Comparison of ENCODE assay signal across 26 cellular contexts in the genomic region with DNA sequence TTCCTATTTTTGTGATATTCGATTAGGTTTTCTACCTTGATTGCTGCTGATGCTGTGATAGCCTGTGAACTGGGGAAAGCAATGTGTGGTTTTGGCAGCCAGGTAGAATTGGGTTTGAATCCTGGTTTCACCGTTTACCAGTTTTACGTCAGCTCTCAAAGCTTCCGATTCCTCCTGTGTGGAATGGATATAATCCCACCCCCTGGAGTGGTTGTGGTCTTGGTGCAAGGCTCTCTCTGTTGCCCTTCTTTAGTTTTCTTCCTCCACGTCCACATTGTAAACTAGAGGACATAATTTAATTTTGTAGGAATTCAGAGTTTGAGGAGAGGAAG. TPM values are rescaled to one million over a fixed set of nuclear protein-coding genes. Genes with fewer than 3 reads are reported as not detected.
DNase-seq lines count a peak whose midpoint lies in the region; ATAC-seq and TF ChIP-seq lines count a peak whose summit lies in the region.
"Had no signal": no experiment of that assay in that cellular context is flagged by ENCODE, and none has a peak within 500 bp of the region (broad histone marks: within the 10 kb centered on the region; RNA-seq: fewer than 3 reads in every experiment).

No MANE protein-coding gene starts in this region.

- CTCF ChIA-PET in naive thymus-derived CD4-positive, alpha-beta T cell (lab: Charles Lee) = no interaction called here

- no peaks in the 10 kb centered on the region for H3K27me3 Mint-ChIP-seq in neural crest cell (ENCODE audit: low read depth)
- no peaks in the 10 kb centered on the region for H3K27me3 Mint-ChIP-seq in naive thymus-derived CD4-positive, alpha-beta T cell
- H3K27me3 Mint-ChIP-seq: activated B cell treated with CpG ODN at 0.5 μM for 24 hours; activated CD8-positive, alpha-beta T cell treated with anti-CD3 and anti-CD28 coated beads for 36 hours; CD4-positive, CD25-positive, alpha-beta regulatory T cell had no signal

- no peaks in the 10 kb centered on the region for H3K36me3 ChIP-seq in RWPE2 (ENCODE audit: low read depth)
- H3K36me3 ChIP-seq in naive thymus-derived CD4-positive, alpha-beta T cell (ENCODE audit: control insufficient read depth in 2 of 3, insufficient read depth in 3 of 3, low read length in 3 of 3) = no peaks in the 10 kb centered on the region
- H3K36me3 ChIP-seq: heart right ventricle, neutrophil, right atrium auricular region had no signal

- TF ChIP-seq CTCF in RWPE2 (IDR thresholded peaks at IDR 0.05; ENCODE audit: poor library complexity, severe bottlenecking) (no peak), neural crest cell (conservative IDR thresholded peaks at IDR 0.05) (no peak)

- no peaks in the 10 kb centered on the region for H3K9me3 ChIP-seq in RWPE2 (ENCODE audit: severe bottlenecking)
- no peaks in the 10 kb centered on the region for H3K9me3 ChIP-seq in naive thymus-derived CD4-positive, alpha-beta T cell (ENCODE audit: control insufficient read depth in 2 of 3, low read length in 3 of 3)
- H3K9me3 ChIP-seq: neutrophil, right atrium auricular region had no signal

- intact Hi-C loops in naive thymus-derived CD4-positive, alpha-beta T cell (cut with micrococcal nuclease) = no loop called here

- H3K4me1 Mint-ChIP-seq in neural crest cell = peaks cover 63% of the 10 kb centered on the region
- no peaks in the 10 kb centered on the region for H3K4me1 Mint-ChIP-seq in naive thymus-derived CD4-positive, alpha-beta T cell

- peaks cover 48% of the 10 kb centered on the region for H3K4me1 ChIP-seq in RWPE2 (ENCODE audit: insufficient read depth, poor library complexity, severe bottlenecking)
- no peaks in the 10 kb centered on the region for H3K4me1 ChIP-seq in naive thymus-derived CD4-positive, alpha-beta T cell (ENCODE audit: control insufficient read depth in 2 of 2, insufficient read depth in 2 of 2, low read length in 2 of 2)
- H3K4me1 ChIP-seq: right atrium auricular region had no signal

- DNase-seq in Daoy (ENCODE audit: low read depth) = peak; percentile 39
- no peak for DNase-seq in RWPE2 (ENCODE audit: low spot score)
- DNase-seq in epithelial cell of prostate (ENCODE audit: low read depth, low spot score) = no peak
- no peak for DNase-seq in neural crest cell (ENCODE audit: low read depth, low spot score)
- DNase-seq in naive thymus-derived CD4-positive, alpha-beta T cell = no peak
- DNase-seq in NCI-H526 (lab: John Stamatoyannopoulos, UW) = no peak
- no peak for DNase-seq in GM03348 (ENCODE audit: low spot score)
- DNase-seq: activated B cell treated with CpG ODN at 0.5 μM for 24 hours; activated CD8-positive, alpha-beta T cell treated with anti-CD3 and anti-CD28 coated beads for 36 hours; activated T-cell treated with anti-CD3 and anti-CD28 coated beads, Interleukin-2, amount 50 U/mL, for 72 hours; CD4-positive, CD25-positive, alpha-beta regulatory T cell; central memory CD4-positive, alpha-beta T cell; effector CD4-positive, alpha-beta T cell; heart right ventricle; midbrain; NCI-H1092; NCI-H2081; NCI-H510A; SHP77; stimulated activated naive CD8-positive, alpha-beta T cell treated with anti-CD3 and anti-CD28 coated beads, Interleukin-15, Interleukin-2, amounts not matched to agents 100 U/mL and 50 U/mL, for 24 hours had no signal

- H3K4me3 ChIP-seq in RWPE2 (ENCODE audit: severe bottlenecking) = no peak overlapping the region
- H3K4me3 ChIP-seq in naive thymus-derived CD4-positive, alpha-beta T cell (ENCODE audit: low read length) = no peak overlapping the region
- H3K4me3 ChIP-seq: heart right ventricle, right atrium auricular region had no signal

- peak overlapping the region; percentile 95 for H3K27ac ChIP-seq in RWPE2 (ENCODE audit: poor library complexity, severe bottlenecking)
- peak overlapping the region; percentile 21 for H3K27ac ChIP-seq in epithelial cell of prostate
- H3K27ac ChIP-seq in naive thymus-derived CD4-positive, alpha-beta T cell (ENCODE audit: low read depth, low read length) = no peak overlapping the region
- H3K27ac ChIP-seq: heart right ventricle, HL-60, KMS-11, neutrophil, right atrium auricular region had no signal

- no peak overlapping the region for H3K4me3 Mint-ChIP-seq in neural crest cell
- no peak overlapping the region for H3K4me3 Mint-ChIP-seq in naive thymus-derived CD4-positive, alpha-beta T cell
- H3K4me3 Mint-ChIP-seq: activated B cell treated with CpG ODN at 0.5 μM for 24 hours; activated CD8-positive, alpha-beta T cell treated with anti-CD3 and anti-CD28 coated beads for 36 hours; activated T-cell treated with anti-CD3 and anti-CD28 coated beads, Interleukin-2, amount 50 U/mL, for 72 hours; CD4-positive, CD25-positive, alpha-beta regulatory T cell; T-helper 1 cell treated with Interleukin-12 subunit alpha and Interleukin-12 subunit beta and Interleukin-4 antibody, amounts not matched to agents 30 μg/mL and 1 μg/mL, for 36 hours had no signal

- H3K27ac Mint-ChIP-seq in neural crest cell (ENCODE audit: unreplicated experiment) = peak overlapping the region; percentile 40
- no peak overlapping the region for H3K27ac Mint-ChIP-seq in naive thymus-derived CD4-positive, alpha-beta T cell
- H3K27ac Mint-ChIP-seq: activated B cell treated with CpG ODN at 0.5 μM for 24 hours; activated CD8-positive, alpha-beta T cell treated with anti-CD3 and anti-CD28 coated beads for 36 hours; activated T-cell treated with anti-CD3 and anti-CD28 coated beads, Interleukin-2, amount 50 U/mL, for 72 hours; T-helper 1 cell treated with Interleukin-12 subunit alpha and Interleukin-12 subunit beta and Interleukin-4 antibody, amounts not matched to agents 30 μg/mL and 1 μg/mL, for 36 hours had no signal

- H3K36me3 Mint-ChIP-seq in neural crest cell (ENCODE audit: low read depth) = peaks cover 6% of the 10 kb centered on the region
- peaks cover 0 to 16% (median 4%) of the 10 kb centered on the region in 5 donors for H3K36me3 Mint-ChIP-seq in naive thymus-derived CD4-positive, alpha-beta T cell

- ATAC-seq in RWPE2 (ENCODE audit: low read depth) (no peak), GM19395 (IDR thresholded peaks at IDR 0.05; ENCODE audit: unreplicated experiment) (no peak)
- no peak for ATAC-seq in naive thymus-derived CD4-positive, alpha-beta T cell
- ATAC-seq: activated CD8-positive, alpha-beta T cell treated with anti-CD3 and anti-CD28 coated beads for 36 hours; activated T-cell treated with anti-CD3 and anti-CD28 coated beads, Interleukin-2, amount 50 U/mL, for 72 hours; heart right ventricle; stimulated activated naive CD8-positive, alpha-beta T cell treated with anti-CD3 and anti-CD28 coated beads, Interleukin-15, Interleukin-2, amounts not matched to agents 100 U/mL and 50 U/mL, for 24 hours had no signal

- POLR2A ChIA-PET in naive thymus-derived CD4-positive, alpha-beta T cell (lab: Charles Lee) = no interaction called here

- no peaks in the 10 kb centered on the region for H3K27me3 ChIP-seq in RWPE2 (ENCODE audit: insufficient read depth, poor library complexity, severe bottlenecking)
- H3K27me3 ChIP-seq in naive thymus-derived CD4-positive, alpha-beta T cell (ENCODE audit: control insufficient read depth in 2 of 2, insufficient read depth in 2 of 2, low read length in 2 of 2) = no peaks in the 10 kb centered on the region
- H3K27me3 ChIP-seq: heart right ventricle, neutrophil, right atrium auricular region had no signal

- H3K9me3 Mint-ChIP-seq in neural crest cell = no peaks in the 10 kb centered on the region
- H3K9me3 Mint-ChIP-seq in naive thymus-derived CD4-positive, alpha-beta T cell = no peaks in the 10 kb centered on the region
- H3K9me3 Mint-ChIP-seq: activated B cell treated with CpG ODN at 0.5 μM for 24 hours; activated CD8-positive, alpha-beta T cell treated with anti-CD3 and anti-CD28 coated beads for 36 hours; activated T-cell treated with anti-CD3 and anti-CD28 coated beads, Interleukin-2, amount 50 U/mL, for 72 hours; CD4-positive, CD25-positive, alpha-beta regulatory T cell; T-helper 1 cell treated with Interleukin-12 subunit alpha and Interleukin-12 subunit beta and Interleukin-4 antibody, amounts not matched to agents 30 μg/mL and 1 μg/mL, for 36 hours had no signal

RNA-seq across cellular contexts. Expression of a gene that starts 45.0 kb away (rescaled TPM):
- 2.5 and 4.8 TPM in 2 replicates for total RNA-seq in Daoy (2014; rRNA removed; shearing (Covaris generic))
- total RNA-seq in neural crest cell = 27.5 and 29.6 TPM in 2 replicates
- 1 to 10 TPM; 5.5 to 9.7 (median 8.1) TPM for total RNA-seq in naive thymus-derived CD4-positive, alpha-beta T cell
- polyA plus RNA-seq in naive thymus-derived CD4-positive, alpha-beta T cell = under 1 TPM; 0.07 to 0.28 TPM
